Comparison of ENCODE assay signal across 11 cellular contexts in genomic region chr14:101825797-101826196, GRCh38.
A peak's percentile ranks its signal among the peaks of the same experiment; 100 is the strongest.
DNase-seq lines count a peak whose midpoint lies in the region; TF ChIP-seq lines count a peak whose summit lies in the region.
"Had no signal": no experiment of that assay in that cellular context is flagged by ENCODE, and none has a peak within 500 bp of the region (broad histone marks: within the 10 kb centered on the region; RNA-seq: fewer than 3 reads in every experiment).

No MANE protein-coding gene starts in this region.

- peaks cover 32 to 85% (median 37%) of the 10 kb centered on the region in 3 donors for H3K36me3 Mint-ChIP-seq in CD8-positive, alpha-beta memory T cell

- peaks cover 0 to 10% of the 10 kb centered on the region in 2 donors for H3K27me3 Mint-ChIP-seq in CD8-positive, alpha-beta memory T cell

- no peaks in the 10 kb centered on the region for H3K9me2 ChIP-seq in Loucy (replicated peaks; ENCODE audit: low read depth, low read length)

- CTCF ChIA-PET in CD8-positive, alpha-beta memory T cell (lab: Charles Lee), result interaction anchor here (0.9 to 5.6 kb wide), 7 partner anchors 11 to 118 kb away, joined by 3 to 95 read pairs (median 4); no protein-coding TSS in a partner anchor
- CTCF ChIA-PET in HEK293T (lab: Yijun Ruan, JAX), result no interaction called here

- peak overlapping the region; percentile 19 for H3K4me2 ChIP-seq in Loucy (ENCODE audit: low read depth, low read length, poor library complexity, severe bottlenecking)

- H4K20me1 ChIP-seq in Loucy (ENCODE audit: insufficient read depth, low read length, poor library complexity, severe bottlenecking), result peaks cover 81% of the 10 kb centered on the region

- no peak overlapping the region for H3K9ac ChIP-seq in Loucy (ENCODE audit: low read depth, low read length, poor library complexity, severe bottlenecking)

- peak overlapping the region; percentile 87 for H3K4me3 ChIP-seq in CD8-positive, alpha-beta memory T cell (ENCODE audit: low read length)
- H3K4me3 ChIP-seq in Loucy (ENCODE audit: low read length, poor library complexity, severe bottlenecking) (no peak overlapping the region), skin epidermis (peak overlapping the region in 1 of 7 experiments; percentile 4), coronary artery (no peak overlapping the region)

- H3K79me2 ChIP-seq in Loucy (ENCODE audit: insufficient read depth, low read length), result peaks cover 98% of the 10 kb centered on the region

- H2AFZ ChIP-seq in Loucy (ENCODE audit: low read length), result no peak overlapping the region

- H3K27me3 ChIP-seq in CD8-positive, alpha-beta memory T cell (ENCODE audit: insufficient read depth, low read length, poor library complexity, severe bottlenecking), result no peaks in the 10 kb centered on the region
- no peaks in the 10 kb centered on the region for H3K27me3 ChIP-seq in Loucy (ENCODE audit: insufficient read depth, low read length, poor library complexity, severe bottlenecking)

- H3K4me1 ChIP-seq in CD8-positive, alpha-beta memory T cell (ENCODE audit: insufficient read depth, low read length), result peaks cover 80% of the 10 kb centered on the region
- peaks cover 43% of the 10 kb centered on the region for H3K4me1 ChIP-seq in Loucy (ENCODE audit: insufficient read depth, low read length, poor library complexity, severe bottlenecking)

- H3K9me3 Mint-ChIP-seq in CD8-positive, alpha-beta memory T cell, result peaks cover 0 to 2% (median 0%) of the 10 kb centered on the region in 5 donors

- DNase-seq in CD8-positive, alpha-beta memory T cell, result no peak
- DNase-seq in erythroblast (lab: John Stamatoyannopoulos, UW), result peak; percentile 37 to 66
- no peak for DNase-seq in HPDE6-E6E7 (ENCODE audit: extremely low spot score)
- DNase-seq in central memory CD4-positive, alpha-beta T cell, result no peak
- no peak for DNase-seq in coronary artery (ENCODE audit: low spot score)
- DNase-seq in HEK293T (ENCODE audit: extremely low spot score), result no peak
- DNase-seq: DMS53, NCI-H69, nephron progenitor cell had no signal

- H3K27ac Mint-ChIP-seq in CD8-positive, alpha-beta memory T cell, result peak overlapping the region; percentile 96 to 99 (median 98)
- H3K27ac Mint-ChIP-seq: nephron progenitor cell had no signal

- no peak for TF ChIP-seq POLR2A in erythroblast (IDR thresholded peaks at IDR 0.05; ENCODE audit: low read length)

- POLR2A ChIA-PET in CD8-positive, alpha-beta memory T cell (lab: Charles Lee), result interaction anchor here (0.7 to 9.4 kb wide), 9 partner anchors 11 to 119 kb away, joined by 3 to 279 read pairs (median 3); no protein-coding TSS in a partner anchor
- POLR2A ChIA-PET in HEK293T (lab: Yijun Ruan, JAX), result no interaction called here

- TF ChIP-seq CTCF in Loucy (conservative IDR thresholded peaks at IDR 0.05; ENCODE audit: low read length) (no peak), coronary artery (IDR thresholded peaks at IDR 0.05) (no peak)

- H3K27ac ChIP-seq in CD8-positive, alpha-beta memory T cell (ENCODE audit: low read depth, low read length), result peak overlapping the region; percentile 96
- H3K27ac ChIP-seq in skin epidermis, result peak overlapping the region in 14 of 21 experiments; percentile 23 to 93 (median 80)
- peak overlapping the region in 1 of 2 donors; percentile 84 for H3K27ac ChIP-seq in coronary artery

- H3F3A ChIP-seq in Loucy (ENCODE audit: low read depth), result no peaks in the 10 kb centered on the region

- H3K4me3 Mint-ChIP-seq in CD8-positive, alpha-beta memory T cell, result peak overlapping the region; percentile 90 to 94 (median 93)
- H3K4me3 Mint-ChIP-seq: nephron progenitor cell had no signal

- H3K4me1 Mint-ChIP-seq in CD8-positive, alpha-beta memory T cell, result peaks cover 81 to 92% (median 83%) of the 10 kb centered on the region in 3 donors

- H3K36me3 ChIP-seq in CD8-positive, alpha-beta memory T cell (ENCODE audit: insufficient read depth, low read length), result peaks cover 38% of the 10 kb centered on the region
- H3K36me3 ChIP-seq in Loucy (ENCODE audit: insufficient read depth, low read length), result peaks cover 33% of the 10 kb centered on the region; the same call in 1 of the 2 replicates

- no peaks in the 10 kb centered on the region for H3K9me3 ChIP-seq in CD8-positive, alpha-beta memory T cell (ENCODE audit: low read length)
- no peaks in the 10 kb centered on the region for H3K9me3 ChIP-seq in Loucy (ENCODE audit: insufficient read depth, low read depth, low read length)

TF ChIP-seq in HEK293T, 16 proteins besides CTCF, POLR2A, EP300 and RAD21:
- TF ChIP-seq HDGF (IDR thresholded peaks at IDR 0.05; ENCODE audit: borderline replicate concordance) (no peak), SUZ12 (IDR thresholded peaks at IDR 0.05) (no peak), ELF4 (IDR thresholded peaks at IDR 0.05) (no peak), PKNOX1 (IDR thresholded peaks at IDR 0.05) (no peak), FOXK2 (IDR thresholded peaks at IDR 0.05) (no peak), BHLHE40 (IDR thresholded peaks at IDR 0.05; ENCODE audit: borderline replicate concordance) (no peak), ZNF384 (IDR thresholded peaks at IDR 0.05) (no peak), FOXM1 (IDR thresholded peaks at IDR 0.05; ENCODE audit: borderline replicate concordance) (no peak), LEF1 (IDR thresholded peaks at IDR 0.05; ENCODE audit: borderline replicate concordance) (no peak), CTBP1 (IDR thresholded peaks at IDR 0.05; ENCODE audit: borderline replicate concordance) (no peak), FOXA1 (IDR thresholded peaks at IDR 0.05) (no peak), TARDBP (IDR thresholded peaks at IDR 0.05) (no peak), NFRKB (IDR thresholded peaks at IDR 0.05) (no peak), ARNT (IDR thresholded peaks at IDR 0.05) (no peak)

Comparison
In these comparisons a context has a peak if more than half of its experiments do, and no peak if none do; other contexts are left out.
1. DNase-seq: peak in erythroblast (2 of 2); none in CD8-positive, alpha-beta memory T cell (0 of 5), HPDE6-E6E7 (single experiment), central memory CD4-positive, alpha-beta T cell (single experiment), coronary artery (single experiment) and HEK293T (single experiment).